8 cellular contexts compared by ENCODE assay signal in the genomic region with DNA sequence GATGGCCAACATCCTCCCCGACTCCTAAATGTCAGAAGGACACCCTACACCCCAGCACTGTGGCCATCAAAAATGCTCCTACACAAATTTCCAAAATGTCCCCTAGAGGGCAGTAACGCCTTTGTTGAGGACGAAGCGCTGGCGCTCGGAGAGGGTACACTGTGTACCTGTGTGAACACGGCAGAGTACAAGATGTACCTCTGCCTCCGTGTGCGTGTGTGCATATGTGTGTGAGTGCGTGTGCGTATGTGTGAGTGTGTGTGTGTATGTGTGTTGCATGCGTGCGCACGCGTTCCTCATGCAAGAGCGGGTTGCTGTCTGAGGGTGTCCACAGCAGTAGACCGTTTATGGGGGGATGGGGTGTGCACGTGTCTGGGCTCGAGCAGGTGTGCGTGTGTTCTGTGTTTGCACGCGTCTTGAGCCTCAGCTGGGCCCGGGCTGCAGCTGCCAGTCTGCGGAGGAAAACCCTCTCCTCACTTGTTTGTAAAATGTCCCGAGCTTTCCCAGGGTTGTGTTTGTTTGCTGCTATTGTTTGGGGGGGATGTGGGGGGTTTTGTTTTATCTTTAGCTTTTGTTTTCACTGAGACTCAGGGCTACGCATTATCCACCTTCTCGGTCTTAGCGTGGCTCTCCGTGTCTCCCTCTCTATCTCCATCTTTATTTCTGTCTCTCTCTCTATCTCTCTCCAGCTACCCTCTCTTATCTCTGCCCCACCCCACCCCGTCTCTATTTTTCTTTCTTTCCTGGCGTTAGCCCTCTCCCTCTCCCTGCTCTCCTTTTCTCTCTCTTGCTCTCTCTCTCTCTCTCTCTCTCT. TPM values are rescaled to one million over a fixed set of nuclear protein-coding genes. Genes with fewer than 3 reads are reported as not detected.
DNase-seq lines count a peak whose midpoint lies in the region; ATAC-seq and TF ChIP-seq lines count a peak whose summit lies in the region.

No MANE protein-coding gene starts in this region.

- H3K27ac Mint-ChIP-seq in activated CD4-positive, alpha-beta T cell treated with anti-CD3 and anti-CD28 coated beads, Interleukin-2, amount 10 ng/mL, durations not matched to agents 7 days and 5 days = peak overlapping the region; percentile 82

- CTCF ChIA-PET in activated CD4-positive, alpha-beta T cell treated with anti-CD3 and anti-CD28 coated beads, Interleukin-2, amount 10 ng/mL, durations not matched to agents 7 days and 5 days (lab: Charles Lee) = interaction anchor here (0.9 to 1.2 kb wide), 2 partner anchors 18 to 324 kb away, joined by 3 to 4 read pairs; no protein-coding TSS in a partner anchor

- ATAC-seq in GM19023 (IDR thresholded peaks at IDR 0.05; ENCODE audit: unreplicated experiment) (peak; percentile 85), HG03135 (IDR thresholded peaks at IDR 0.05; ENCODE audit: unreplicated experiment) (peak; percentile 75)

- H3K4me3 Mint-ChIP-seq in activated CD4-positive, alpha-beta T cell treated with anti-CD3 and anti-CD28 coated beads, Interleukin-2, amount 10 ng/mL, durations not matched to agents 7 days and 5 days = peak overlapping the region; percentile 82

- H3K27me3 Mint-ChIP-seq in activated CD4-positive, alpha-beta T cell treated with anti-CD3 and anti-CD28 coated beads, Interleukin-2, amount 10 ng/mL, durations not matched to agents 7 days and 5 days = peaks cover 2% of the 10 kb centered on the region

- DNase-seq in NCI-H226 (peak; percentile 22), dorsolateral prefrontal cortex (peak in 5 of 10 donors; percentile 52 to 68 (median 58)), medulla oblongata (ENCODE audit: extremely low spot score) (peak; percentile 83)
- DNase-seq in activated CD4-positive, alpha-beta T cell treated with anti-CD3 and anti-CD28 coated beads, Interleukin-2, amount 10 ng/mL, durations not matched to agents 7 days and 5 days = peak; percentile 73
- DNase-seq in stimulated activated CD8-positive, alpha-beta memory T cell treated with anti-CD3 and anti-CD28 coated beads, Interleukin-7, amount 100 ng/mL, for 4 hours (ENCODE audit: low read depth in 2 of 2) = peak; percentile 45 to 52

- peak overlapping the region; percentile 81 for H3K27ac ChIP-seq in C4-2B
- peak overlapping the region in 57 of 59 donors; percentile 20 to 86 (median 76) for H3K27ac ChIP-seq in dorsolateral prefrontal cortex

- H3K4me3 ChIP-seq in dorsolateral prefrontal cortex = peak overlapping the region; percentile 15 to 65 (median 46)

- POLR2A ChIA-PET in activated CD4-positive, alpha-beta T cell treated with anti-CD3 and anti-CD28 coated beads, Interleukin-2, amount 10 ng/mL, durations not matched to agents 7 days and 5 days (lab: Charles Lee) = no interaction called here

- no peaks in the 10 kb centered on the region for H3K9me3 Mint-ChIP-seq in activated CD4-positive, alpha-beta T cell treated with anti-CD3 and anti-CD28 coated beads, Interleukin-2, amount 10 ng/mL, durations not matched to agents 7 days and 5 days

- TF ChIP-seq CTCF in C4-2B (conservative IDR thresholded peaks at IDR 0.05) = peak; percentile 78
- peak; percentile 32 to 81 (median 68) for TF ChIP-seq CTCF in dorsolateral prefrontal cortex (IDR thresholded peaks at IDR 0.05 in 54 of 56, conservative IDR thresholded peaks at IDR 0.05 in 2 of 56; ENCODE audit: low read depth in 1 of 56, partially characterized antibody in 56 of 56)

- no peaks in the 10 kb centered on the region for H3K36me3 Mint-ChIP-seq in activated CD4-positive, alpha-beta T cell treated with anti-CD3 and anti-CD28 coated beads, Interleukin-2, amount 10 ng/mL, durations not matched to agents 7 days and 5 days (ENCODE audit: low read depth)

- peaks cover 0 to 59% (median 9%) of the 10 kb centered on the region in 45 donors for H3K27me3 ChIP-seq in dorsolateral prefrontal cortex

- intact Hi-C loops in dorsolateral prefrontal cortex (cut with DNase I) = loop anchor here in 1 of 2 donors (2.0 kb wide), 1 partner anchor 17 kb away; no protein-coding TSS in a partner anchor

- peaks cover 20% of the 10 kb centered on the region for H3K4me1 Mint-ChIP-seq in activated CD4-positive, alpha-beta T cell treated with anti-CD3 and anti-CD28 coated beads, Interleukin-2, amount 10 ng/mL, durations not matched to agents 7 days and 5 days

RNA-seq across cellular contexts. Expression of gene TSPYL2, which starts 10.4 kb away (rescaled TPM):
- total RNA-seq in activated CD4-positive, alpha-beta T cell treated with anti-CD3 and anti-CD28 coated beads, Interleukin-2, amount 10 ng/mL, durations not matched to agents 7 days and 5 days = 10 to 100 TPM; 15.3 to 18.9 TPM
- total RNA-seq in dorsolateral prefrontal cortex = 100 to 1,000 TPM in 118 of 120 experiments, 10 to 100 TPM in 2; 82.1 to 367 (median 187) TPM

RNA-seq across cellular contexts. Expression of gene KANTR, which starts 22.1 kb away (rescaled TPM):
- 10 to 100 TPM in 1 of 2 experiments, 1 to 10 TPM in 1; 9.7 to 10.5 TPM for total RNA-seq in activated CD4-positive, alpha-beta T cell treated with anti-CD3 and anti-CD28 coated beads, Interleukin-2, amount 10 ng/mL, durations not matched to agents 7 days and 5 days
- total RNA-seq in dorsolateral prefrontal cortex = 10 to 100 TPM; 25.4 to 60.7 (median 42.0) TPM

RNA-seq across cellular contexts. Expression of gene GPR173, which starts 23.2 kb away (rescaled TPM):
- not detected for total RNA-seq in activated CD4-positive, alpha-beta T cell treated with anti-CD3 and anti-CD28 coated beads, Interleukin-2, amount 10 ng/mL, durations not matched to agents 7 days and 5 days
- 10 to 100 TPM; 13.8 to 28.3 (median 20.2) TPM for total RNA-seq in dorsolateral prefrontal cortex

Comparison
In these comparisons a context has a peak if more than half of its experiments do, and no peak if none do; other contexts are left out.
1. RNA of gene TSPYL2, which starts 10.4 kb away (total RNA-seq): 82.1 to 367 TPM in dorsolateral prefrontal cortex; 15.3 to 18.9 TPM in activated CD4-positive, alpha-beta T cell treated with anti-CD3 and anti-CD28 coated beads, Interleukin-2, amount 10 ng/mL, durations not matched to agents 7 days and 5 days; every median in the first group is over 4 times any median in the second.
2. RNA of gene GPR173, which starts 23.2 kb away (total RNA-seq): 13.8 to 28.3 TPM in dorsolateral prefrontal cortex; not detected in activated CD4-positive, alpha-beta T cell treated with anti-CD3 and anti-CD28 coated beads, Interleukin-2, amount 10 ng/mL, durations not matched to agents 7 days and 5 days; every median in the first group is over 10 times any median in the second.